Comparison of ENCODE assay signal across 8 cellular contexts in genomic region chr13:34943675-34944634, GRCh38. TPM values are rescaled to one million over a fixed set of nuclear protein-coding genes. Genes with fewer than 3 reads are reported as not detected.
DNase-seq lines count a peak whose midpoint lies in the region; ATAC-seq, FAIRE-seq and TF ChIP-seq lines count a peak whose summit lies in the region.

No MANE protein-coding gene starts in this region.

- no peak for DNase-seq in CD4-positive, alpha-beta T cell
- DNase-seq in HFF-Myc (ENCODE audit: extremely low read depth, low read depth) (no peak), astrocyte (ENCODE audit: low read depth) (no peak), NCI-H2081 treated with DMSO at 0.1 percent for 48 hours (lab: John Stamatoyannopoulos, UW) (no peak), NCI-H524 (lab: John Stamatoyannopoulos, UW) (no peak)
- no peak for DNase-seq in natural killer cell treated with Interleukin-12 subunit alpha and Interleukin-12 subunit beta and Interleukin-15 and Interleukin-18, amount 100 ng/mL, for 72 hours (ENCODE audit: low spot score)

- H3K9me3 ChIP-seq in CD4-positive, alpha-beta T cell (ENCODE audit: control insufficient read depth, low read length) = no peaks in the 10 kb centered on the region
- H3K9me3 ChIP-seq in astrocyte (ENCODE audit: insufficient read depth, low read depth, low read length) = no peaks in the 10 kb centered on the region

- H3K27ac ChIP-seq in CD4-positive, alpha-beta T cell (ENCODE audit: low read depth, low read length) = no peak overlapping the region
- no peak overlapping the region for H3K27ac ChIP-seq in astrocyte (ENCODE audit: low read depth, low read length)

- intact Hi-C loops in CD4-positive, alpha-beta T cell (cut with DNase I, micrococcal nuclease) = loop anchor here in 1 of 2 experiments (10.0 kb wide), 1 partner anchor 1399 kb away; no protein-coding TSS in a partner anchor

- peaks cover 24% of the 10 kb centered on the region for H3K27me3 ChIP-seq in CD4-positive, alpha-beta T cell (ENCODE audit: control insufficient read depth, insufficient read depth, low read length)
- H3K27me3 ChIP-seq in astrocyte (ENCODE audit: insufficient read depth, low read length) = no peaks in the 10 kb centered on the region

- H3K4me1 Mint-ChIP-seq in CD4-positive, alpha-beta T cell (ENCODE audit: low read depth) = peaks cover 37% of the 10 kb centered on the region
- H3K4me1 Mint-ChIP-seq in astrocyte (ENCODE audit: low read depth, unreplicated experiment) = peaks cover 10% of the 10 kb centered on the region
- H3K4me1 Mint-ChIP-seq in natural killer cell treated with Interleukin-12 subunit alpha and Interleukin-12 subunit beta and Interleukin-15 and Interleukin-18, amount 100 ng/mL, for 72 hours (ENCODE audit: low read depth in 2 of 2) = peaks cover 6 to 13% of the 10 kb centered on the region in 2 donors

- peaks cover 10% of the 10 kb centered on the region for H4K20me1 ChIP-seq in astrocyte (ENCODE audit: insufficient read depth, low read length)

- no peak for FAIRE-seq in astrocyte (lab: Jason Lieb, UNC)

- peaks cover 9% of the 10 kb centered on the region for H3K4me1 ChIP-seq in astrocyte (ENCODE audit: insufficient read depth, low read length)

- TF ChIP-seq CTCF in CD4-positive, alpha-beta T cell (IDR thresholded peaks at IDR 0.05) = no peak
- no peak for TF ChIP-seq CTCF in HFF-Myc (IDR thresholded peaks at IDR 0.05; ENCODE audit: low read depth, low read length, missing control alignments)
- TF ChIP-seq CTCF in astrocyte (IDR thresholded peaks at IDR 0.05; ENCODE audit: insufficient read depth, low read depth, low read length) = no peak

- CTCF ChIA-PET in CD4-positive, alpha-beta T cell (lab: Charles Lee) = no interaction called here

- H3K79me2 ChIP-seq in astrocyte (ENCODE audit: insufficient read depth, low read length) = no peaks in the 10 kb centered on the region

- peak overlapping the region; percentile 9 for H3K27ac Mint-ChIP-seq in CD4-positive, alpha-beta T cell
- H3K27ac Mint-ChIP-seq in astrocyte (ENCODE audit: unreplicated experiment) = peak overlapping the region; percentile 4
- no peak overlapping the region for H3K27ac Mint-ChIP-seq in natural killer cell treated with Interleukin-12 subunit alpha and Interleukin-12 subunit beta and Interleukin-15 and Interleukin-18, amount 100 ng/mL, for 72 hours

- peak overlapping the region; percentile 93 for H2AFZ ChIP-seq in astrocyte (ENCODE audit: low read depth, low read length)

- H3K9me3 Mint-ChIP-seq in CD4-positive, alpha-beta T cell = no peaks in the 10 kb centered on the region
- H3K9me3 Mint-ChIP-seq in astrocyte (ENCODE audit: unreplicated experiment) = no peaks in the 10 kb centered on the region
- no peaks in the 10 kb centered on the region for H3K9me3 Mint-ChIP-seq in natural killer cell treated with Interleukin-12 subunit alpha and Interleukin-12 subunit beta and Interleukin-15 and Interleukin-18, amount 100 ng/mL, for 72 hours

- ATAC-seq in CD4-positive, alpha-beta T cell (ENCODE audit: poor library complexity) = peak; percentile 21
- ATAC-seq in natural killer cell treated with Interleukin-12 subunit alpha and Interleukin-12 subunit beta and Interleukin-15 and Interleukin-18, amount 100 ng/mL, for 72 hours = no peak
- no peak for ATAC-seq in HG02840 (IDR thresholded peaks at IDR 0.05; ENCODE audit: low FRiP score, unreplicated experiment)
- no peak for ATAC-seq in HG03175 (IDR thresholded peaks at IDR 0.05; ENCODE audit: unreplicated experiment)

- H3K4me2 ChIP-seq in astrocyte (ENCODE audit: low read length) = peak overlapping the region; percentile 89

- H3K4me3 ChIP-seq in HFF-Myc (replicated peaks; ENCODE audit: low read depth, low read length) (peak overlapping the region; percentile 64), astrocyte (ENCODE audit: insufficient read depth, low read depth, low read length) (no peak overlapping the region)

- H3K36me3 Mint-ChIP-seq in CD4-positive, alpha-beta T cell (ENCODE audit: low read depth) = no peaks in the 10 kb centered on the region
- H3K36me3 Mint-ChIP-seq in astrocyte (ENCODE audit: low read depth, unreplicated experiment) = no peaks in the 10 kb centered on the region
- peaks cover 7% of the 10 kb centered on the region for H3K36me3 Mint-ChIP-seq in natural killer cell treated with Interleukin-12 subunit alpha and Interleukin-12 subunit beta and Interleukin-15 and Interleukin-18, amount 100 ng/mL, for 72 hours

- H3K36me3 ChIP-seq in astrocyte (ENCODE audit: insufficient read depth, low read length) = no peaks in the 10 kb centered on the region

- peak overlapping the region; percentile 95 for H3K4me3 Mint-ChIP-seq in CD4-positive, alpha-beta T cell
- H3K4me3 Mint-ChIP-seq in astrocyte (ENCODE audit: unreplicated experiment) = peak overlapping the region; percentile 91
- peak overlapping the region; percentile 49 for H3K4me3 Mint-ChIP-seq in natural killer cell treated with Interleukin-12 subunit alpha and Interleukin-12 subunit beta and Interleukin-15 and Interleukin-18, amount 100 ng/mL, for 72 hours

- H3K27me3 Mint-ChIP-seq in CD4-positive, alpha-beta T cell = peaks cover 44% of the 10 kb centered on the region
- no peaks in the 10 kb centered on the region for H3K27me3 Mint-ChIP-seq in astrocyte (ENCODE audit: low read depth, unreplicated experiment)
- H3K27me3 Mint-ChIP-seq in natural killer cell treated with Interleukin-12 subunit alpha and Interleukin-12 subunit beta and Interleukin-15 and Interleukin-18, amount 100 ng/mL, for 72 hours = peaks cover 16 to 18% of the 10 kb centered on the region in 2 donors

- peak overlapping the region; percentile 64 for H3K9ac ChIP-seq in astrocyte (ENCODE audit: low read length)

- POLR2A ChIA-PET in CD4-positive, alpha-beta T cell (lab: Charles Lee) = interaction anchor here (0.6 kb wide), 1 partner anchor 17 kb away, joined by 3 read pairs; no protein-coding TSS in a partner anchor

RNA-seq across cellular contexts. Expression of gene NBEA, which starts 1.9 kb away (rescaled TPM):
- 1 to 10 TPM; 3.5 to 3.8 TPM for total RNA-seq in CD4-positive, alpha-beta T cell
- 7.6 and 7.8 TPM in 2 replicates for total RNA-seq in astrocyte
- total RNA-seq in natural killer cell treated with Interleukin-12 subunit alpha and Interleukin-12 subunit beta and Interleukin-15 and Interleukin-18, amount 100 ng/mL, for 72 hours = under 1 TPM; 0.08 to 0.12 TPM

Comparison
In these comparisons a context has a peak if more than half of its experiments do, and no peak if none do; other contexts are left out.
1. H3K27ac Mint-ChIP-seq: peak in CD4-positive, alpha-beta T cell (single experiment) and astrocyte (single experiment); none in natural killer cell treated with Interleukin-12 subunit alpha and Interleukin-12 subunit beta and Interleukin-15 and Interleukin-18, amount 100 ng/mL, for 72 hours (0 of 2).
2. Peak in every context shown above with its lines, with median percentiles within 50 percentile points of each other: H3K4me3 Mint-ChIP-seq.